29 cellular contexts compared by ENCODE assay signal in genomic region chr1:225581193-225581592, GRCh38.
A peak's percentile ranks its signal among the peaks of the same experiment; 100 is the strongest.
DNase-seq lines count a peak whose midpoint lies in the region; FAIRE-seq and TF ChIP-seq lines count a peak whose summit lies in the region.
"Had no signal": no experiment of that assay in that cellular context is flagged by ENCODE, and none has a peak within 500 bp of the region (broad histone marks: within the 10 kb centered on the region; RNA-seq: fewer than 3 reads in every experiment).

No MANE protein-coding gene starts in this region.

- peak; percentile 7 for FAIRE-seq in TTC549 (lab: Jason Lieb, UNC)
- no peak for FAIRE-seq in GM12892 (lab: Jason Lieb, UNC)

- H3K36me3 Mint-ChIP-seq in mesothelial cell of epicardium = peaks cover 6% of the 10 kb centered on the region
- H3K36me3 Mint-ChIP-seq: activated naive CD4-positive, alpha-beta T cell treated with anti-CD3 and anti-CD28 coated beads, Interleukin-2, amount 10 ng/mL, durations not matched to agents 7 days and 5 days; immature natural killer cell; natural killer cell had no signal

- TF ChIP-seq CTCF in fibroblast of lung (conservative IDR thresholded peaks at IDR 0.05 in 1 of 2, IDR thresholded peaks at IDR 0.05 in 1 of 2; ENCODE audit: low read depth in 1 of 2, low read length in 2 of 2) (no peak), mesothelial cell of epicardium (IDR thresholded peaks at IDR 0.05; ENCODE audit: unreplicated experiment) (no peak), spleen (IDR thresholded peaks at IDR 0.05 in 8 of 11, conservative IDR thresholded peaks at IDR 0.05 in 3 of 11) (no peak)

- peak overlapping the region; percentile 1 for H3K4me2 ChIP-seq in fibroblast of lung (ENCODE audit: extremely low read depth, insufficient read depth, low read length)

- H4K20me1 ChIP-seq in fibroblast of lung (ENCODE audit: control insufficient read depth, extremely low read depth, insufficient read depth, low read length) = peaks cover 2% of the 10 kb centered on the region

- intact Hi-C loops in spleen (cut with DNase I; ENCODE audit: low total_unique reads) = no loop called here

- no peak overlapping the region for H2AFZ ChIP-seq in fibroblast of lung (ENCODE audit: low read length)

- no peaks in the 10 kb centered on the region for H3K9me3 Mint-ChIP-seq in mesothelial cell of epicardium
- H3K9me3 Mint-ChIP-seq: activated naive CD4-positive, alpha-beta T cell treated with anti-CD3 and anti-CD28 coated beads, Interleukin-2, amount 10 ng/mL, durations not matched to agents 7 days and 5 days; immature natural killer cell; natural killer cell; T-helper 1 cell treated with Interleukin-12 subunit alpha and Interleukin-12 subunit beta and Interleukin-4 antibody, amounts not matched to agents 30 μg/mL and 1 μg/mL, for 36 hours had no signal

- 39 to 55% (median 47%) methylated on average over 3 of the region's 3 CpGs for WGBS in spleen, 5 donors

- H3K4me1 ChIP-seq in fibroblast of lung (ENCODE audit: control insufficient read depth, extremely low read depth, insufficient read depth, low read length) (peaks cover 6% of the 10 kb centered on the region), skeletal muscle tissue (ENCODE audit: control insufficient read depth in 3 of 3, insufficient read depth in 3 of 3, low read length in 3 of 3) (peaks cover 22 to 25% (median 25%) of the 10 kb centered on the region in 3 donors), spleen (peaks cover 0 to 34% (median 8%) of the 10 kb centered on the region in 6 donors)

- no peak overlapping the region for H3K4me3 ChIP-seq in fibroblast of lung (replicated peaks in 1 of 4; ENCODE audit: control extremely low read depth in 1 of 4, insufficient read depth in 1 of 4, low read depth in 3 of 4, low read length in 4 of 4)
- peak overlapping the region in 2 of 3 donors; percentile 24 to 32 for H3K4me3 ChIP-seq in skeletal muscle tissue (ENCODE audit: low read length in 3 of 3)
- no peak overlapping the region for H3K4me3 ChIP-seq in spleen
- H3K4me3 ChIP-seq: dorsolateral prefrontal cortex, HAP-1, left lung, Peyer's patch, SJCRH30 had no signal

- no peak for TF ChIP-seq POLR2A in GM12892 (IDR thresholded peaks at IDR 0.05; ENCODE audit: low read depth, low read length)
- no peak for TF ChIP-seq POLR2A in spleen (IDR thresholded peaks at IDR 0.05)

- H3K27ac ChIP-seq in fibroblast of lung (ENCODE audit: insufficient read depth, low read length) = no peak overlapping the region
- peak overlapping the region; percentile 55 for H3K27ac ChIP-seq in skeletal muscle tissue (ENCODE audit: low read depth, low read length)
- no peak overlapping the region for H3K27ac ChIP-seq in spleen
- H3K27ac ChIP-seq: epithelial cell of prostate, Peyer's patch, SJCRH30 had no signal

- no peak overlapping the region for H3K4me3 Mint-ChIP-seq in mesothelial cell of epicardium
- H3K4me3 Mint-ChIP-seq: activated naive CD4-positive, alpha-beta T cell treated with anti-CD3 and anti-CD28 coated beads, Interleukin-2, amount 10 ng/mL, durations not matched to agents 7 days and 5 days; immature natural killer cell; natural killer cell; T-helper 1 cell treated with Interleukin-12 subunit alpha and Interleukin-12 subunit beta and Interleukin-4 antibody, amounts not matched to agents 30 μg/mL and 1 μg/mL, for 36 hours had no signal

- H3K27ac Mint-ChIP-seq in mesothelial cell of epicardium = peak overlapping the region; percentile 82
- H3K27ac Mint-ChIP-seq: activated naive CD4-positive, alpha-beta T cell treated with anti-CD3 and anti-CD28 coated beads, Interleukin-2, amount 10 ng/mL, durations not matched to agents 7 days and 5 days; immature natural killer cell; natural killer cell; T-helper 1 cell treated with Interleukin-12 subunit alpha and Interleukin-12 subunit beta and Interleukin-4 antibody, amounts not matched to agents 30 μg/mL and 1 μg/mL, for 36 hours had no signal

- DNase-seq in fibroblast of lung (ENCODE audit: low read depth in 2 of 2) = no peak
- no peak for DNase-seq in mesothelial cell of epicardium (ENCODE audit: low spot score in 2 of 2, unreplicated experiment in 2 of 2)
- DNase-seq in NCI-H2196 (lab: John Stamatoyannopoulos, UW; ENCODE audit: unreplicated experiment) = no peak
- no peak for DNase-seq in GM12892 (ENCODE audit: insufficient read length)
- no peak for DNase-seq in spleen
- DNase-seq: activated CD4-positive, alpha-beta T cell treated with anti-CD3 and anti-CD28 coated beads for 48 hours; activated naive CD4-positive, alpha-beta T cell treated with anti-CD3 and anti-CD28 coated beads, Interleukin-2, amount 10 ng/mL, durations not matched to agents 7 days and 5 days; activated T-cell treated with anti-CD3 and anti-CD28 coated beads, Interleukin-2, amount 50 U/mL, for 48 hours; amygdala; C1 segment of cervical spinal cord; central memory CD4-positive, alpha-beta T cell; DMS79 treated with DMSO at 0.1 percent for 48 hours; dorsolateral prefrontal cortex; hippocampal formation; immature natural killer cell; IMR-90; left lung; midbrain; natural killer cell; NCI-H1092 treated with DMSO at 0.1 percent for 48 hours; NCI-H187 treated with DMSO at 0.1 percent for 48 hours; NCI-H69; Peyer's patch; SJCRH30 had no signal

- H3K27me3 ChIP-seq in fibroblast of lung (ENCODE audit: control insufficient read depth, insufficient read depth, low read length) (no peaks in the 10 kb centered on the region), skeletal muscle tissue (ENCODE audit: control insufficient read depth in 3 of 3, insufficient read depth in 3 of 3, low read length in 3 of 3) (no peaks in the 10 kb centered on the region), spleen (replicated peaks in 1 of 7) (no peaks in the 10 kb centered on the region)
- H3K27me3 ChIP-seq: dorsolateral prefrontal cortex, left lung, Peyer's patch, SJCRH30 had no signal

- H3K4me1 Mint-ChIP-seq in mesothelial cell of epicardium = peaks cover 50% of the 10 kb centered on the region
- H3K4me1 Mint-ChIP-seq: activated naive CD4-positive, alpha-beta T cell treated with anti-CD3 and anti-CD28 coated beads, Interleukin-2, amount 10 ng/mL, durations not matched to agents 7 days and 5 days; immature natural killer cell; natural killer cell had no signal

- no peaks in the 10 kb centered on the region for H3K9me3 ChIP-seq in fibroblast of lung (ENCODE audit: control insufficient read depth, insufficient read depth, low read depth, low read length)
- no peaks in the 10 kb centered on the region for H3K9me3 ChIP-seq in skeletal muscle tissue (ENCODE audit: control insufficient read depth in 3 of 3, low read length in 3 of 3)
- H3K9me3 ChIP-seq in spleen = no peaks in the 10 kb centered on the region
- H3K9me3 ChIP-seq: left lung, Peyer's patch, SJCRH30 had no signal

- H3K9ac ChIP-seq in fibroblast of lung (ENCODE audit: insufficient read depth, low read length) = no peak overlapping the region
- peak overlapping the region; percentile 35 to 57 (median 44) for H3K9ac ChIP-seq in skeletal muscle tissue (ENCODE audit: low read depth in 1 of 3, low read length in 3 of 3)

- H3K36me3 ChIP-seq in fibroblast of lung (ENCODE audit: control insufficient read depth, insufficient read depth, low read length) = no peaks in the 10 kb centered on the region
- no peaks in the 10 kb centered on the region for H3K36me3 ChIP-seq in skeletal muscle tissue (ENCODE audit: control insufficient read depth in 3 of 3, insufficient read depth in 3 of 3, low read length in 3 of 3)
- no peaks in the 10 kb centered on the region for H3K36me3 ChIP-seq in spleen
- H3K36me3 ChIP-seq: HAP-1, left lung, Peyer's patch had no signal

- H3K79me2 ChIP-seq in fibroblast of lung (ENCODE audit: control insufficient read depth, insufficient read depth, low read length) = peaks cover 17% of the 10 kb centered on the region

- no peaks in the 10 kb centered on the region for H3K27me3 Mint-ChIP-seq in mesothelial cell of epicardium (ENCODE audit: low read depth)

Comparison
In these comparisons a context has a peak if more than half of its experiments do, and no peak if none do; other contexts are left out.
1. H3K4me3 ChIP-seq: peak in skeletal muscle tissue (2 of 3); none in fibroblast of lung (0 of 4) and spleen (0 of 8).